8 cellular contexts compared by ENCODE assay signal in the genomic region with DNA sequence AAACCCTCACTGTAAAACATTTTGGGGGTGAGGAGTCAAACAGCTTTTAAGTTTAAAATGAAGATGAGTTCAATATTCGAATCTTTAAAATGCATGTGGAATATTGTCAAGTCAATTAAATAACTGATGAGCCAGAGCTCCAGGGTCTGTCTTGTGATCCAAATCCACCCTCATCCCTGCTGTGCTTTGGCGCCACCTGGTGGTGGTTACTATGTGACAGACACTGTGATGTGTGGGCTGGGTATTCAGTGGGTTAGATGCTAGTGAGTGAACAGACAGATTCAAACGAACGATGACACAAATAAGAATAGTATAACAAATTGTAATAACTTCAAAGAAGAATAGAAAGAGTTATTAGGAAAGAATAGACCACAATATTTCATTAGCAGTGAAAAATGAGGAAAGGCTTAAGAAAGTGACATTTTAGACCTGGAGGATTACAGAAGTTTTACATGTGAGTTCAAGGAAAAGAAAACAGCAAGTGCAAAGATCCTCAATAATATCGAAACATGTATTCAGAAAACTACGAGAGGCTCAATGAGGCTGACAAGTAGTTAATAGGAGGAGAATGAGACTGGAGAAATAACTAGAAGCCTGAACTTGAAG.
DNase-seq lines count a peak whose midpoint lies in the region; ATAC-seq, FAIRE-seq and TF ChIP-seq lines count a peak whose summit lies in the region.

No MANE protein-coding gene starts in this region.

- H3K27ac ChIP-seq in DND-41 (ENCODE audit: low read length) (no peak overlapping the region), HL-60 (replicated peaks) (no peak overlapping the region), RWPE2 (ENCODE audit: poor library complexity, severe bottlenecking) (no peak overlapping the region)

- H3K27me3 ChIP-seq in DND-41 (ENCODE audit: insufficient read depth, low read length, poor library complexity): peaks cover 2% of the 10 kb centered on the region
- H3K27me3 ChIP-seq in HL-60 (ENCODE audit: insufficient read depth, poor library complexity, severe bottlenecking): no peaks in the 10 kb centered on the region
- H3K27me3 ChIP-seq in RWPE2 (ENCODE audit: insufficient read depth, poor library complexity, severe bottlenecking): no peaks in the 10 kb centered on the region

- no peaks in the 10 kb centered on the region for H3K36me3 ChIP-seq in DND-41 (ENCODE audit: insufficient read depth, low read length)
- H3K36me3 ChIP-seq in RWPE2 (ENCODE audit: low read depth): no peaks in the 10 kb centered on the region

- no peak overlapping the region for H3K4me2 ChIP-seq in DND-41 (ENCODE audit: insufficient read depth, low read length)

- H3K4me1 ChIP-seq in DND-41 (ENCODE audit: insufficient read depth, low read length) (no peaks in the 10 kb centered on the region), RWPE2 (ENCODE audit: insufficient read depth, poor library complexity, severe bottlenecking) (peaks cover 11% of the 10 kb centered on the region)

- H3K4me3 ChIP-seq in DND-41 (ENCODE audit: low read depth in 1 of 2, low read length in 2 of 2) (no peak overlapping the region), HL-60 (replicated peaks; ENCODE audit: insufficient read depth, low read length) (no peak overlapping the region), RWPE2 (ENCODE audit: severe bottlenecking) (no peak overlapping the region)

- no peaks in the 10 kb centered on the region for H4K20me1 ChIP-seq in DND-41 (ENCODE audit: insufficient read depth, low read length)

- H2AFZ ChIP-seq in DND-41 (ENCODE audit: low read depth, low read length): no peak overlapping the region

- TF ChIP-seq CTCF in DND-41 (IDR thresholded peaks at IDR 0.05; ENCODE audit: borderline replicate concordance, extremely low read depth, low read length, poor library complexity, severe bottlenecking): peak; percentile 95
- peak; percentile 23 for TF ChIP-seq CTCF in HL-60 (IDR thresholded peaks at IDR 0.05; ENCODE audit: insufficient read depth, low read length)
- peak; percentile 99 for TF ChIP-seq CTCF in RWPE2 (IDR thresholded peaks at IDR 0.05; ENCODE audit: poor library complexity, severe bottlenecking)

- peak; percentile 58 for FAIRE-seq in urothelium cell line (lab: Jason Lieb, UNC)

- DNase-seq in DND-41: peak; percentile 74
- peak; percentile 15 to 30 for DNase-seq in HL-60 (ENCODE audit: low read depth in 1 of 2, low spot score in 1 of 2)
- peak; percentile 78 for DNase-seq in RWPE2 (ENCODE audit: low spot score)
- DNase-seq in activated naive CD4-positive, alpha-beta T cell (lab: John Stamatoyannopoulos, UW): peak; percentile 3 to 57 (median 46)
- DNase-seq in glomerular visceral epithelial cell (ENCODE audit: extremely low spot score): peak; percentile 72
- peak; percentile 89 for DNase-seq in pons (ENCODE audit: low spot score)
- peak; percentile 67 for DNase-seq in urothelium cell line (ENCODE audit: low spot score)

- H3K9me3 ChIP-seq in DND-41 (ENCODE audit: insufficient read depth, low read length, severe bottlenecking): no peaks in the 10 kb centered on the region
- no peaks in the 10 kb centered on the region for H3K9me3 ChIP-seq in RWPE2 (ENCODE audit: severe bottlenecking)

- ATAC-seq in DND-41 (ENCODE audit: insufficient read depth, low read depth): peak; percentile 100
- ATAC-seq in GM21367 (IDR thresholded peaks at IDR 0.05; ENCODE audit: unreplicated experiment): peak; percentile 99
- ATAC-seq in RWPE2 (ENCODE audit: low read depth): peak; percentile 91

- no peaks in the 10 kb centered on the region for H3K79me2 ChIP-seq in DND-41 (ENCODE audit: insufficient read depth, low read length)

- H3K9ac ChIP-seq in DND-41 (ENCODE audit: low read depth, low read length): no peak overlapping the region

Comparison
In these comparisons a context has a peak if more than half of its experiments do, and no peak if none do; other contexts are left out.
1. DNase-seq: peak in every context shown above with its lines; median percentile 89 in pons; 78 in RWPE2; 74 in DND-41; 72 in glomerular visceral epithelial cell; 67 in urothelium cell line; 46 in activated naive CD4-positive, alpha-beta T cell; 22 in HL-60.
2. CTCF ChIP-seq: peak in every context shown above with its lines; median percentile 99 in RWPE2; 95 in DND-41; 23 in HL-60.